1 cellular context compared by ENCODE assay signal in the genomic region with DNA sequence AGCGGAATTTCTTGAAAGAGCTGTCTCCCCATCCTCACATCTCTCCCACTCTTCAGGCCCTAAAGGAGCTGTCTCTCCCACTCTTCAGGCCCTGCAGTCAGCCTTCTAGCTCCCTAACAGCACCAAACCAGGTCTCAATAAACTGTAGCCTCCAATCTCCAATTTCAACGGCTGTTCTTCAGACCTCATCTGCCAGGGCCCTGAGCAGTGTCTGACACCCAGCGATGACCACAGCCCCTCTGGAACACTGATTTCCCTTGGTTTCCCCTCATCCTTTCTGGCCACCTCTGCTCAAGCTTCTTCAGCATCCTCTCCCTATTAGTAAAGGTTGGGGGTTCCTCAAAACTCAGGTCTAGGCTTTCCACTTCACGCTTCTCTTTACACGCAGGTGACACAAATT.
TF ChIP-seq lines count a peak whose summit lies in the region.

No MANE protein-coding gene starts in this region.

TF ChIP-seq in HCT116, 20 proteins besides CTCF, POLR2A, EP300 and RAD21 (continued from another document):
- TF ChIP-seq, protein P1, sequence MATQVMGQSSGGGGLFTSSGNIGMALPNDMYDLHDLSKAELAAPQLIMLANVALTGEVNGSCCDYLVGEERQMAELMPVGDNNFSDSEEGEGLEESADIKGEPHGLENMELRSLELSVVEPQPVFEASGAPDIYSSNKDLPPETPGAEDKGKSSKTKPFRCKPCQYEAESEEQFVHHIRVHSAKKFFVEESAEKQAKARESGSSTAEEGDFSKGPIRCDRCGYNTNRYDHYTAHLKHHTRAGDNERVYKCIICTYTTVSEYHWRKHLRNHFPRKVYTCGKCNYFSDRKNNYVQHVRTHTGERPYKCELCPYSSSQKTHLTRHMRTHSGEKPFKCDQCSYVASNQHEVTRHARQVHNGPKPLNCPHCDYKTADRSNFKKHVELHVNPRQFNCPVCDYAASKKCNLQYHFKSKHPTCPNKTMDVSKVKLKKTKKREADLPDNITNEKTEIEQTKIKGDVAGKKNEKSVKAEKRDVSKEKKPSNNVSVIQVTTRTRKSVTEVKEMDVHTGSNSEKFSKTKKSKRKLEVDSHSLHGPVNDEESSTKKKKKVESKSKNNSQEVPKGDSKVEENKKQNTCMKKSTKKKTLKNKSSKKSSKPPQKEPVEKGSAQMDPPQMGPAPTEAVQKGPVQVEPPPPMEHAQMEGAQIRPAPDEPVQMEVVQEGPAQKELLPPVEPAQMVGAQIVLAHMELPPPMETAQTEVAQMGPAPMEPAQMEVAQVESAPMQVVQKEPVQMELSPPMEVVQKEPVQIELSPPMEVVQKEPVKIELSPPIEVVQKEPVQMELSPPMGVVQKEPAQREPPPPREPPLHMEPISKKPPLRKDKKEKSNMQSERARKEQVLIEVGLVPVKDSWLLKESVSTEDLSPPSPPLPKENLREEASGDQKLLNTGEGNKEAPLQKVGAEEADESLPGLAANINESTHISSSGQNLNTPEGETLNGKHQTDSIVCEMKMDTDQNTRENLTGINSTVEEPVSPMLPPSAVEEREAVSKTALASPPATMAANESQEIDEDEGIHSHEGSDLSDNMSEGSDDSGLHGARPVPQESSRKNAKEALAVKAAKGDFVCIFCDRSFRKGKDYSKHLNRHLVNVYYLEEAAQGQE (IDR thresholded peaks at IDR 0.05; ENCODE audit: low read depth) = no peak
- TF ChIP-seq ZFX (IDR thresholded peaks at IDR 0.05) (no peak), EZH2phosphoT487 (IDR thresholded peaks at IDR 0.05; ENCODE audit: borderline replicate concordance) (no peak), ELF1 (IDR thresholded peaks at IDR 0.05; ENCODE audit: borderline replicate concordance, low read depth) (no peak), SRF (IDR thresholded peaks at IDR 0.05; ENCODE audit: low read depth) (no peak), YY1 (IDR thresholded peaks at IDR 0.05; ENCODE audit: extremely low read depth, insufficient replicate concordance, low read depth, low read length) (no peak), CBX3 (IDR thresholded peaks at IDR 0.05; ENCODE audit: low read depth) (no peak)
- TF ChIP-seq, protein P2, sequence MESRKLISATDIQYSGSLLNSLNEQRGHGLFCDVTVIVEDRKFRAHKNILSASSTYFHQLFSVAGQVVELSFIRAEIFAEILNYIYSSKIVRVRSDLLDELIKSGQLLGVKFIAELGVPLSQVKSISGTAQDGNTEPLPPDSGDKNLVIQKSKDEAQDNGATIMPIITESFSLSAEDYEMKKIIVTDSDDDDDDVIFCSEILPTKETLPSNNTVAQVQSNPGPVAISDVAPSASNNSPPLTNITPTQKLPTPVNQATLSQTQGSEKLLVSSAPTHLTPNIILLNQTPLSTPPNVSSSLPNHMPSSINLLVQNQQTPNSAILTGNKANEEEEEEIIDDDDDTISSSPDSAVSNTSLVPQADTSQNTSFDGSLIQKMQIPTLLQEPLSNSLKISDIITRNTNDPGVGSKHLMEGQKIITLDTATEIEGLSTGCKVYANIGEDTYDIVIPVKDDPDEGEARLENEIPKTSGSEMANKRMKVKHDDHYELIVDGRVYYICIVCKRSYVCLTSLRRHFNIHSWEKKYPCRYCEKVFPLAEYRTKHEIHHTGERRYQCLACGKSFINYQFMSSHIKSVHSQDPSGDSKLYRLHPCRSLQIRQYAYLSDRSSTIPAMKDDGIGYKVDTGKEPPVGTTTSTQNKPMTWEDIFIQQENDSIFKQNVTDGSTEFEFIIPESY (IDR thresholded peaks at IDR 0.05; ENCODE audit: extremely low read depth, insufficient replicate concordance, low read length) = no peak
